In genomic region chr3:25424238-25425013, GRCh38 we compare ENCODE assay signal across 1 cellular context.
TF ChIP-seq lines count a peak whose summit lies in the region.

No MANE protein-coding gene starts in this region.

TF ChIP-seq in GM23338, 12 proteins besides CTCF, POLR2A, EP300 and RAD21 (continued from another document):
- TF ChIP-seq, protein P1, sequence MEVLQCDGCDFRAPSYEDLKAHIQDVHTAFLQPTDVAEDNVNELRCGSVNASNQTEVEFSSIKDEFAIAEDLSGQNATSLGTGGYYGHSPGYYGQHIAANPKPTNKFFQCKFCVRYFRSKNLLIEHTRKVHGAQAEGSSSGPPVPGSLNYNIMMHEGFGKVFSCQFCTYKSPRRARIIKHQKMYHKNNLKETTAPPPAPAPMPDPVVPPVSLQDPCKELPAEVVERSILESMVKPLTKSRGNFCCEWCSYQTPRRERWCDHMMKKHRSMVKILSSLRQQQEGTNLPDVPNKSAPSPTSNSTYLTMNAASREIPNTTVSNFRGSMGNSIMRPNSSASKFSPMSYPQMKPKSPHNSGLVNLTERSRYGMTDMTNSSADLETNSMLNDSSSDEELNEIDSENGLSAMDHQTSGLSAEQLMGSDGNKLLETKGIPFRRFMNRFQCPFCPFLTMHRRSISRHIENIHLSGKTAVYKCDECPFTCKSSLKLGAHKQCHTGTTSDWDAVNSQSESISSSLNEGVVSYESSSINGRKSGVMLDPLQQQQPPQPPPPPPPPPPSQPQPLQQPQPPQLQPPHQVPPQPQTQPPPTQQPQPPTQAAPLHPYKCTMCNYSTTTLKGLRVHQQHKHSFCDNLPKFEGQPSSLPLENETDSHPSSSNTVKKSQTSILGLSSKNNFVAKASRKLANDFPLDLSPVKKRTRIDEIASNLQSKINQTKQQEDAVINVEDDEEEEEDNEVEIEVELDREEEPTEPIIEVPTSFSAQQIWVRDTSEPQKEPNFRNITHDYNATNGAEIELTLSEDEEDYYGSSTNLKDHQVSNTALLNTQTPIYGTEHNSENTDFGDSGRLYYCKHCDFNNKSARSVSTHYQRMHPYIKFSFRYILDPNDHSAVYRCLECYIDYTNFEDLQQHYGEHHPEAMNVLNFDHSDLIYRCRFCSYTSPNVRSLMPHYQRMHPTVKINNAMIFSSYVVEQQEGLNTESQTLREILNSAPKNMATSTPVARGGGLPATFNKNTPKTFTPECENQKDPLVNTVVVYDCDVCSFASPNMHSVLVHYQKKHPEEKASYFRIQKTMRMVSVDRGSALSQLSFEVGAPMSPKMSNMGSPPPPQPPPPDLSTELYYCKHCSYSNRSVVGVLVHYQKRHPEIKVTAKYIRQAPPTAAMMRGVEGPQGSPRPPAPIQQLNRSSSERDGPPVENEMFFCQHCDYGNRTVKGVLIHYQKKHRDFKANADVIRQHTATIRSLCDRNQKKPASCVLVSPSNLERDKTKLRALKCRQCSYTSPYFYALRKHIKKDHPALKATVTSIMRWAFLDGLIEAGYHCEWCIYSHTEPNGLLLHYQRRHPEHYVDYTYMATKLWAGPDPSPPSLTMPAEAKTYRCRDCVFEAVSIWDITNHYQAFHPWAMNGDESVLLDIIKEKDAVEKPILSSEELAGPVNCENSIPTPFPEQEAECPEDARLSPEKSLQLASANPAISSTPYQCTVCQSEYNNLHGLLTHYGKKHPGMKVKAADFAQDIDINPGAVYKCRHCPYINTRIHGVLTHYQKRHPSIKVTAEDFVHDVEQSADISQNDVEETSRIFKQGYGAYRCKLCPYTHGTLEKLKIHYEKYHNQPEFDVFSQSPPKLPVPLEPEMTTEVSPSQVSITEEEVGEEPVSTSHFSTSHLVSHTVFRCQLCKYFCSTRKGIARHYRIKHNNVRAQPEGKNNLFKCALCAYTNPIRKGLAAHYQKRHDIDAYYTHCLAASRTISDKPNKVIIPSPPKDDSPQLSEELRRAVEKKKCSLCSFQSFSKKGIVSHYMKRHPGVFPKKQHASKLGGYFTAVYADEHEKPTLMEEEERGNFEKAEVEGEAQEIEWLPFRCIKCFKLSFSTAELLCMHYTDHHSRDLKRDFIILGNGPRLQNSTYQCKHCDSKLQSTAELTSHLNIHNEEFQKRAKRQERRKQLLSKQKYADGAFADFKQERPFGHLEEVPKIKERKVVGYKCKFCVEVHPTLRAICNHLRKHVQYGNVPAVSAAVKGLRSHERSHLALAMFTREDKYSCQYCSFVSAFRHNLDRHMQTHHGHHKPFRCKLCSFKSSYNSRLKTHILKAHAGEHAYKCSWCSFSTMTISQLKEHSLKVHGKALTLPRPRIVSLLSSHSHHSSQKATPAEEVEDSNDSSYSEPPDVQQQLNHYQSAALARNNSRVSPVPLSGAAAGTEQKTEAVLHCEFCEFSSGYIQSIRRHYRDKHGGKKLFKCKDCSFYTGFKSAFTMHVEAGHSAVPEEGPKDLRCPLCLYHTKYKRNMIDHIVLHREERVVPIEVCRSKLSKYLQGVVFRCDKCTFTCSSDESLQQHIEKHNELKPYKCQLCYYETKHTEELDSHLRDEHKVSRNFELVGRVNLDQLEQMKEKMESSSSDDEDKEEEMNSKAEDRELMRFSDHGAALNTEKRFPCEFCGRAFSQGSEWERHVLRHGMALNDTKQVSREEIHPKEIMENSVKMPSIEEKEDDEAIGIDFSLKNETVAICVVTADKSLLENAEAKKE (CRISPR knock-in tag; IDR thresholded peaks at IDR 0.05) = no peak
- no peak for TF ChIP-seq STAT1 (IDR thresholded peaks at IDR 0.05; ENCODE audit: unreplicated experiment)
- no peak for TF ChIP-seq JUNB (IDR thresholded peaks at IDR 0.05; ENCODE audit: unreplicated experiment)
- no peak for TF ChIP-seq ZNF114 (CRISPR knock-in tag; IDR thresholded peaks at IDR 0.05)
- TF ChIP-seq, protein P2, sequence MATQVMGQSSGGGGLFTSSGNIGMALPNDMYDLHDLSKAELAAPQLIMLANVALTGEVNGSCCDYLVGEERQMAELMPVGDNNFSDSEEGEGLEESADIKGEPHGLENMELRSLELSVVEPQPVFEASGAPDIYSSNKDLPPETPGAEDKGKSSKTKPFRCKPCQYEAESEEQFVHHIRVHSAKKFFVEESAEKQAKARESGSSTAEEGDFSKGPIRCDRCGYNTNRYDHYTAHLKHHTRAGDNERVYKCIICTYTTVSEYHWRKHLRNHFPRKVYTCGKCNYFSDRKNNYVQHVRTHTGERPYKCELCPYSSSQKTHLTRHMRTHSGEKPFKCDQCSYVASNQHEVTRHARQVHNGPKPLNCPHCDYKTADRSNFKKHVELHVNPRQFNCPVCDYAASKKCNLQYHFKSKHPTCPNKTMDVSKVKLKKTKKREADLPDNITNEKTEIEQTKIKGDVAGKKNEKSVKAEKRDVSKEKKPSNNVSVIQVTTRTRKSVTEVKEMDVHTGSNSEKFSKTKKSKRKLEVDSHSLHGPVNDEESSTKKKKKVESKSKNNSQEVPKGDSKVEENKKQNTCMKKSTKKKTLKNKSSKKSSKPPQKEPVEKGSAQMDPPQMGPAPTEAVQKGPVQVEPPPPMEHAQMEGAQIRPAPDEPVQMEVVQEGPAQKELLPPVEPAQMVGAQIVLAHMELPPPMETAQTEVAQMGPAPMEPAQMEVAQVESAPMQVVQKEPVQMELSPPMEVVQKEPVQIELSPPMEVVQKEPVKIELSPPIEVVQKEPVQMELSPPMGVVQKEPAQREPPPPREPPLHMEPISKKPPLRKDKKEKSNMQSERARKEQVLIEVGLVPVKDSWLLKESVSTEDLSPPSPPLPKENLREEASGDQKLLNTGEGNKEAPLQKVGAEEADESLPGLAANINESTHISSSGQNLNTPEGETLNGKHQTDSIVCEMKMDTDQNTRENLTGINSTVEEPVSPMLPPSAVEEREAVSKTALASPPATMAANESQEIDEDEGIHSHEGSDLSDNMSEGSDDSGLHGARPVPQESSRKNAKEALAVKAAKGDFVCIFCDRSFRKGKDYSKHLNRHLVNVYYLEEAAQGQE (IDR thresholded peaks at IDR 0.05; ENCODE audit: unreplicated experiment) = no peak
